8 cellular contexts compared by ENCODE assay signal in genomic region chr7:129612112-129613015, GRCh38. TPM values are rescaled to one million over a fixed set of nuclear protein-coding genes. Genes with fewer than 3 reads are reported as not detected.
DNase-seq lines count a peak whose midpoint lies in the region; ATAC-seq and TF ChIP-seq lines count a peak whose summit lies in the region.

No MANE protein-coding gene starts in this region.

- no peak for TF ChIP-seq POLR2A in suprapubic skin (IDR thresholded peaks at IDR 0.05)

- ATAC-seq in HG02840 (IDR thresholded peaks at IDR 0.05; ENCODE audit: low FRiP score, unreplicated experiment) (peak; percentile 9), GM18858 (IDR thresholded peaks at IDR 0.05; ENCODE audit: unreplicated experiment) (no peak)

- H3K36me3 ChIP-seq in mucosa of stomach (ENCODE audit: control insufficient read depth, insufficient read depth, low read length) (no peaks in the 10 kb centered on the region), suprapubic skin (no peaks in the 10 kb centered on the region)

- DNase-seq in NCI-H446 (lab: John Stamatoyannopoulos, UW) (peak; percentile 14 to 18), epithelial cell of prostate (ENCODE audit: low read depth, low spot score) (no peak), suprapubic skin (ENCODE audit: low spot score in 2 of 2) (peak; percentile 81 to 85)
- DNase-seq in activated CD8-positive, alpha-beta memory T cell treated with anti-CD3 and anti-CD28 coated beads, Interleukin-2, amount 50 U/mL, for 48 hours: peak; percentile 71

- peaks cover 4% of the 10 kb centered on the region for H3K4me1 ChIP-seq in mucosa of stomach (ENCODE audit: control insufficient read depth, insufficient read depth, low read length)
- H3K4me1 ChIP-seq in suprapubic skin: peaks cover 46% of the 10 kb centered on the region

- no peaks in the 10 kb centered on the region for H3K9me3 ChIP-seq in mucosa of stomach (ENCODE audit: control insufficient read depth, low read length)
- no peaks in the 10 kb centered on the region for H3K9me3 ChIP-seq in suprapubic skin

- peak; percentile 69 for TF ChIP-seq CTCF in GM12873 (IDR thresholded peaks at IDR 0.05; ENCODE audit: insufficient read depth, low read depth, low read length, missing control alignments)
- TF ChIP-seq CTCF in suprapubic skin (IDR thresholded peaks at IDR 0.05): peak in 1 of 2 donors; percentile 33

- H3K4me3 ChIP-seq in mucosa of stomach (ENCODE audit: low read length) (peak overlapping the region; percentile 76), suprapubic skin (peak overlapping the region; percentile 63)

- peak overlapping the region; percentile 96 for H3K9ac ChIP-seq in mucosa of stomach (ENCODE audit: low read length)

- WGBS in suprapubic skin: 0% methylated on average over 8 of the region's 64 CpGs

- H3K27me3 ChIP-seq in mucosa of stomach (ENCODE audit: control insufficient read depth, insufficient read depth, low read length) (no peaks in the 10 kb centered on the region), suprapubic skin (no peaks in the 10 kb centered on the region)

- TF ChIP-seq EP300 in suprapubic skin (IDR thresholded peaks at IDR 0.05): no peak

- H3K27ac ChIP-seq in epithelial cell of prostate (peak overlapping the region; percentile 88), suprapubic skin (peak overlapping the region; percentile 96)

RNA-seq across cellular contexts. Expression of gene NRF1, which starts 0.8 kb away (rescaled TPM):
- total RNA-seq in suprapubic skin: 10 to 100 TPM; 11.7 to 33.2 (median 15.5) TPM
